ENCODE assay signal across 14 cellular contexts in the genomic region with DNA sequence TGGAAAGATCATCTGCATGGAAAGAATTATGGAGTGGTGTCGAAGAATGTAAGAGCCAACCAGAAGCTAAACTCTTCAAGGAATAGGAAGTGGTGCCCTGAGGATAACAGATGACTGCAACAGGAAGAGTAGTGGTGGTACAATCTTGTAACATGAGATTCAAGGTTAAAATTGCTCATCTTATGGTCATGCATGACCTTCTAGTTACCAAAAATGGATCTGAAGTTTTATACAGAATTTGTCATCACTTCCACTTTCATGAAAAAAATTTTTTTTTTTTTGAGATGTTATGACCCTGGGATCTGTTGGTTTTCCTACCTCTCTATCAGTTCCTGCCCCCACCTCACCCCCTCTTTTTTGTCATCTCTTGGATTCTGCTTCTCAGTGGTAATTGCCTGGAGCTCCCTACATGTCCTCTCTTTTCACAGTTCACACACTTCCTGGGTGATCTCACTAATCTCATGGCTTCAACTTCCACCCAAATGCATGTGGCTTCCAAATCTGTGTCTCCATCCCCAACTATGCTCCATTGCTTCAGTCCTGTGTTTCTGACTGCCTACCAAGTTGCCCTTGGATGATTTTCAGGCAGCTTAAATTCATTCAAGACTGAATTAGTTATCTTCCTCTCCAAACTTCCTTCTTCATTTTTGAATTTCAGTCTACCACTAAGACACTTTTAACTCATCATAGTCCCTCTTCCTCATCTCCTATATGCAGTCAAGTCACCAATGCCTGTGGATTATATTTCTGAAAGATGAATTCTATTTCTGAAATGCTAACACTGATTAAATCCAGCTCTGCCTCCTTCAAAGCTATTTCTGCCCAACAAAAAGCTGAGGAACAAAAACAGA. TPM values are rescaled to one million over a fixed set of nuclear protein-coding genes. Genes with fewer than 3 reads are reported as not detected.
A peak's percentile ranks its signal among the peaks of the same experiment; 100 is the strongest.
DNase-seq lines count a peak whose midpoint lies in the region; ATAC-seq and TF ChIP-seq lines count a peak whose summit lies in the region.
"Had no signal": no experiment of that assay in that cellular context is flagged by ENCODE, and none has a peak within 500 bp of the region (broad histone marks: within the 10 kb centered on the region; RNA-seq: fewer than 3 reads in every experiment).

No MANE protein-coding gene starts in this region.

- H3K9me3 Mint-ChIP-seq in stimulated activated naive CD8-positive, alpha-beta T cell treated with anti-CD3 and anti-CD28 coated beads, Interleukin-15, amount 100 ng/mL, for 72 hours, result peaks cover 13 to 14% of the 10 kb centered on the region in 2 donors
- H3K9me3 Mint-ChIP-seq in effector memory CD8-positive, alpha-beta T cell, result peaks cover 0 to 4% of the 10 kb centered on the region in 2 donors

- peak; percentile 60 for ATAC-seq in HG02840 (IDR thresholded peaks at IDR 0.05; ENCODE audit: low FRiP score, unreplicated experiment)
- ATAC-seq in stimulated activated naive CD8-positive, alpha-beta T cell treated with anti-CD3 and anti-CD28 coated beads, Interleukin-15, amount 100 ng/mL, for 72 hours, result peak; percentile 96
- ATAC-seq in effector memory CD8-positive, alpha-beta T cell (replicated peaks), result no peak
- ATAC-seq: T-helper 17 cell had no signal

- H3K27me3 Mint-ChIP-seq in stimulated activated naive CD8-positive, alpha-beta T cell treated with anti-CD3 and anti-CD28 coated beads, Interleukin-15, amount 100 ng/mL, for 72 hours, result no peaks in the 10 kb centered on the region
- no peaks in the 10 kb centered on the region for H3K27me3 Mint-ChIP-seq in effector memory CD8-positive, alpha-beta T cell
- H3K27me3 Mint-ChIP-seq: stimulated activated naive CD8-positive, alpha-beta T cell treated with anti-CD3 and anti-CD28 coated beads, Interleukin-15, Interleukin-2, amounts not matched to agents 100 ng/mL and 50 ng/mL, for 24 hours; T-helper 17 cell had no signal

- peak; percentile 32 for DNase-seq in stimulated activated CD4-positive, alpha-beta T cell treated with anti-CD3 and anti-CD28 coated beads, Interleukin-15, amount 100 ng/mL, for 24 hours
- DNase-seq in stimulated activated CD4-positive, alpha-beta T cell treated with anti-CD3 and anti-CD28 coated beads, Interleukin-4, amount 100 ng/mL, for 1 hour, result no peak
- DNase-seq in NAMALWA (ENCODE audit: low spot score), result peak; percentile 62
- DNase-seq in stimulated activated naive CD8-positive, alpha-beta T cell treated with anti-CD3 and anti-CD28 coated beads, Interleukin-15, amount 100 ng/mL, for 72 hours, result no peak
- no peak for DNase-seq in effector memory CD8-positive, alpha-beta T cell
- DNase-seq in SIG-M5 (lab: John Stamatoyannopoulos, UW), result no peak
- no peak for DNase-seq in tibial nerve (ENCODE audit: low spot score in 2 of 2)
- DNase-seq: GOT3, KG1, T-helper 17 cell had no signal

- no peaks in the 10 kb centered on the region for H3K4me1 ChIP-seq in tibial nerve

- peaks cover 12% of the 10 kb centered on the region for H3K4me1 Mint-ChIP-seq in stimulated activated naive CD8-positive, alpha-beta T cell treated with anti-CD3 and anti-CD28 coated beads, Interleukin-15, amount 100 ng/mL, for 72 hours
- peaks cover 2 to 9% of the 10 kb centered on the region in 2 donors for H3K4me1 Mint-ChIP-seq in effector memory CD8-positive, alpha-beta T cell (ENCODE audit: low read depth in 2 of 2)
- H3K4me1 Mint-ChIP-seq: T-helper 17 cell had no signal

- TF ChIP-seq POLR2A in tibial nerve (IDR thresholded peaks at IDR 0.05), result no peak

- H3K27me3 ChIP-seq in tibial nerve, result no peaks in the 10 kb centered on the region

- no peaks in the 10 kb centered on the region for H3K36me3 Mint-ChIP-seq in effector memory CD8-positive, alpha-beta T cell (ENCODE audit: insufficient read depth)

- WGBS in tibial nerve, 2 donors, result 74 to 79% methylated on average over 1 of the region's 1 CpG

- H3K4me3 Mint-ChIP-seq in stimulated activated naive CD8-positive, alpha-beta T cell treated with anti-CD3 and anti-CD28 coated beads, Interleukin-15, amount 100 ng/mL, for 72 hours, result no peak overlapping the region
- no peak overlapping the region for H3K4me3 Mint-ChIP-seq in effector memory CD8-positive, alpha-beta T cell
- H3K4me3 Mint-ChIP-seq: stimulated activated naive CD8-positive, alpha-beta T cell treated with anti-CD3 and anti-CD28 coated beads, Interleukin-15, Interleukin-2, amounts not matched to agents 100 ng/mL and 50 ng/mL, for 24 hours; T-helper 17 cell had no signal

- no peak overlapping the region for H3K4me3 ChIP-seq in tibial nerve

- H3K27ac ChIP-seq in tibial nerve, result no peak overlapping the region

- TF ChIP-seq EP300 in tibial nerve (IDR thresholded peaks at IDR 0.05), result no peak

- no peak for TF ChIP-seq CTCF in tibial nerve (IDR thresholded peaks at IDR 0.05)

- H3K36me3 ChIP-seq in tibial nerve, result no peaks in the 10 kb centered on the region

- H3K9me3 ChIP-seq in tibial nerve, result no peaks in the 10 kb centered on the region

- no peak overlapping the region for H3K27ac Mint-ChIP-seq in stimulated activated naive CD8-positive, alpha-beta T cell treated with anti-CD3 and anti-CD28 coated beads, Interleukin-15, amount 100 ng/mL, for 72 hours
- H3K27ac Mint-ChIP-seq in effector memory CD8-positive, alpha-beta T cell, result no peak overlapping the region
- H3K27ac Mint-ChIP-seq: T-helper 17 cell had no signal

RNA-seq across cellular contexts. Expression of a gene that starts 48.4 kb away (rescaled TPM):
- total RNA-seq in tibial nerve, result 1 to 10 TPM in 1 of 4 donors, under 1 TPM in 3; 0.20 to 1.5 (median 0.46) TPM
- total RNA-seq: dermis microvascular lymphatic vessel endothelial cell, pulmonary artery endothelial cell had no signal

Comparison
In these comparisons a context has a peak if more than half of its experiments do, and no peak if none do; other contexts are left out.
1. DNase-seq: peak in stimulated activated CD4-positive, alpha-beta T cell treated with anti-CD3 and anti-CD28 coated beads, Interleukin-15, amount 100 ng/mL, for 24 hours (single experiment) and NAMALWA (single experiment); none in stimulated activated CD4-positive, alpha-beta T cell treated with anti-CD3 and anti-CD28 coated beads, Interleukin-4, amount 100 ng/mL, for 1 hour (single experiment), stimulated activated naive CD8-positive, alpha-beta T cell treated with anti-CD3 and anti-CD28 coated beads, Interleukin-15, amount 100 ng/mL, for 72 hours (0 of 2), effector memory CD8-positive, alpha-beta T cell (0 of 3), SIG-M5 (single experiment) and tibial nerve (0 of 2).